Comparison of ENCODE assay signal across 8 cellular contexts in genomic region chr17:72117748-72118587, GRCh38. TPM values are rescaled to one million over a fixed set of nuclear protein-coding genes. Genes with fewer than 3 reads are reported as not detected.
DNase-seq lines count a peak whose midpoint lies in the region; ATAC-seq and TF ChIP-seq lines count a peak whose summit lies in the region.

No MANE protein-coding gene starts in this region.

- ATAC-seq in naive thymus-derived CD8-positive, alpha-beta T cell: no peak

- H3K4me3 ChIP-seq in ACC112 (ENCODE audit: low read depth, low read length) (peak overlapping the region; percentile 71), HUES48 (ENCODE audit: low read depth, low read length) (peak overlapping the region; percentile 52), esophagus muscularis mucosa (peak overlapping the region; percentile 35 to 54 (median 44)), MG63 (no peak overlapping the region)

- no peaks in the 10 kb centered on the region for H3K9me3 ChIP-seq in HUES48 (ENCODE audit: control insufficient read depth, insufficient read depth, low read length)
- H3K9me3 ChIP-seq in esophagus muscularis mucosa: no peaks in the 10 kb centered on the region
- H3K9me3 ChIP-seq in MG63: no peaks in the 10 kb centered on the region

- H3K27ac ChIP-seq in ACC112 (ENCODE audit: low read depth, low read length) (no peak overlapping the region), HUES48 (ENCODE audit: low read depth, low read length) (no peak overlapping the region), esophagus muscularis mucosa (replicated peaks in 1 of 4) (no peak overlapping the region)

- peaks cover 31 to 97% (median 56%) of the 10 kb centered on the region in 5 donors for H3K27me3 Mint-ChIP-seq in naive thymus-derived CD8-positive, alpha-beta T cell

- no peak for TF ChIP-seq POLR2A in esophagus muscularis mucosa (IDR thresholded peaks at IDR 0.05; ENCODE audit: low read depth)

- H3K36me3 ChIP-seq in ACC112 (ENCODE audit: insufficient read depth, low read length) (no peaks in the 10 kb centered on the region), HUES48 (ENCODE audit: control insufficient read depth, insufficient read depth, low read length) (no peaks in the 10 kb centered on the region), esophagus muscularis mucosa (peaks cover 0 to 4% (median 0%) of the 10 kb centered on the region in 4 donors), MG63 (0 out of 2 replicates have a peak, but pooled peaks cover under 1% of the 10 kb centered on the region)

- no peak for TF ChIP-seq CTCF in esophagus muscularis mucosa (IDR thresholded peaks at IDR 0.05)

- H3K27ac Mint-ChIP-seq in naive thymus-derived CD8-positive, alpha-beta T cell: no peak overlapping the region

- H2AFZ ChIP-seq in ACC112 (ENCODE audit: low read length, unreplicated experiment): no peak overlapping the region

- no peak overlapping the region for H3K9ac ChIP-seq in HUES48 (ENCODE audit: low read depth, low read length)

- H3K27me3 ChIP-seq in ACC112 (ENCODE audit: insufficient read depth, low read length): peaks cover 46% of the 10 kb centered on the region
- peaks cover 93% of the 10 kb centered on the region for H3K27me3 ChIP-seq in HUES48 (ENCODE audit: control insufficient read depth, insufficient read depth, low read length)
- H3K27me3 ChIP-seq in esophagus muscularis mucosa: peaks cover 9 to 99% (median 53%) of the 10 kb centered on the region in 4 donors
- peaks cover 5% of the 10 kb centered on the region for H3K27me3 ChIP-seq in MG63

- intact Hi-C loops in esophagus muscularis mucosa (cut with DNase I): loop anchor here (5.0 to 10.0 kb wide), 2 partner anchors 646 to 1483 kb away; no protein-coding TSS in a partner anchor

- WGBS in esophagus muscularis mucosa: 3% methylated on average over 40 of the region's 56 CpGs

- no peaks in the 10 kb centered on the region for H3K36me3 Mint-ChIP-seq in naive thymus-derived CD8-positive, alpha-beta T cell

- peaks cover 0 to 2% (median 0%) of the 10 kb centered on the region in 9 donors for H3K9me3 Mint-ChIP-seq in naive thymus-derived CD8-positive, alpha-beta T cell

- peaks cover 6 to 35% (median 19%) of the 10 kb centered on the region in 4 donors for H3K4me1 Mint-ChIP-seq in naive thymus-derived CD8-positive, alpha-beta T cell

- TF ChIP-seq EP300 in esophagus muscularis mucosa (IDR thresholded peaks at IDR 0.05): no peak

- POLR2A ChIA-PET in naive thymus-derived CD8-positive, alpha-beta T cell (lab: Charles Lee): no interaction called here

- H3K4me3 Mint-ChIP-seq in naive thymus-derived CD8-positive, alpha-beta T cell: peak overlapping the region in 7 of 10 donors; percentile 29 to 54 (median 45)

- no peaks in the 10 kb centered on the region for H3K79me2 ChIP-seq in ACC112 (ENCODE audit: control insufficient read depth, insufficient read depth, low read length, unreplicated experiment)

- H3K4me1 ChIP-seq in ACC112 (ENCODE audit: control insufficient read depth, insufficient read depth, low read length, unreplicated experiment) (peaks cover 12% of the 10 kb centered on the region), HUES48 (ENCODE audit: control insufficient read depth, insufficient read depth, low read length) (peaks cover 42% of the 10 kb centered on the region), esophagus muscularis mucosa (peaks cover 25 to 66% (median 61%) of the 10 kb centered on the region in 4 donors)

- DNase-seq in esophagus muscularis mucosa (ENCODE audit: extremely low spot score) (no peak), HuH-7 (ENCODE audit: low spot score) (no peak), MG63 (no peak), NCI-H1694 (lab: John Stamatoyannopoulos, UW) (no peak), NCI-H82 (lab: John Stamatoyannopoulos, UW) (no peak)
- no peak for DNase-seq in naive thymus-derived CD8-positive, alpha-beta T cell

RNA-seq across cellular contexts. Expression of gene SOX9, which starts 2.9 kb away (rescaled TPM):
- total RNA-seq in esophagus muscularis mucosa: 1 to 10 TPM; 1.4 to 3.7 (median 1.9) TPM
- not detected for total RNA-seq in naive thymus-derived CD8-positive, alpha-beta T cell
- polyA plus RNA-seq in naive thymus-derived CD8-positive, alpha-beta T cell: not detected
- 0.82 and 3.0 TPM in 2 replicates for total RNA-seq in MG63 (2014; rRNA removed; shearing (Covaris generic); ENCODE audit: low replicate concordance)
